8 cellular contexts compared by ENCODE assay signal in genomic region chr17:75785016-75785769, GRCh38. TPM values are rescaled to one million over a fixed set of nuclear protein-coding genes. Genes with fewer than 3 reads are reported as not detected.
DNase-seq lines count a peak whose midpoint lies in the region; ATAC-seq and TF ChIP-seq lines count a peak whose summit lies in the region.

No MANE protein-coding gene starts in this region.

- peak overlapping the region; percentile 94 to 100 (median 99) for H3K27ac ChIP-seq in heart left ventricle
- H3K27ac ChIP-seq in upper lobe of right lung, result peak overlapping the region; percentile 96

- H3K27me3 Mint-ChIP-seq in activated naive CD8-positive, alpha-beta T cell treated with anti-CD3 and anti-CD28 coated beads, Interleukin-2, amount 10 ng/mL, durations not matched to agents 7 days and 5 days, result no peaks in the 10 kb centered on the region

- peaks cover 2 to 53% (median 35%) of the 10 kb centered on the region in 12 donors for H3K4me1 ChIP-seq in heart left ventricle
- peaks cover 29% of the 10 kb centered on the region for H3K4me1 ChIP-seq in upper lobe of right lung

- peak; percentile 93 for DNase-seq in Daoy (ENCODE audit: low read depth)
- peak; percentile 85 to 93 for DNase-seq in Kasumi-1 (lab: John Stamatoyannopoulos, UW)
- DNase-seq in activated naive CD8-positive, alpha-beta T cell treated with anti-CD3 and anti-CD28 coated beads, Interleukin-2, amount 10 ng/mL, durations not matched to agents 7 days and 5 days, result peak; percentile 93
- peak; percentile 92 to 95 (median 93) for DNase-seq in heart left ventricle
- DNase-seq in pons (ENCODE audit: low spot score), result peak; percentile 86
- DNase-seq in upper lobe of right lung, result peak; percentile 97

- H3K4me3 ChIP-seq in heart left ventricle (peak overlapping the region; percentile 45 to 89 (median 75)), upper lobe of right lung (peak overlapping the region; percentile 59)

- H3K27me3 ChIP-seq in heart left ventricle (no peaks in the 10 kb centered on the region), upper lobe of right lung (no peaks in the 10 kb centered on the region)

- H3K9me3 ChIP-seq in heart left ventricle (no peaks in the 10 kb centered on the region), upper lobe of right lung (no peaks in the 10 kb centered on the region)

- peak; percentile 70 for TF ChIP-seq POLR2A in Raji (IDR thresholded peaks at IDR 0.05; ENCODE audit: insufficient read depth, low read depth, low read length)
- peak in 1 of 2 donors; percentile 52 for TF ChIP-seq POLR2A in heart left ventricle (IDR thresholded peaks at IDR 0.05)

- peaks cover 4% of the 10 kb centered on the region for H3K36me3 Mint-ChIP-seq in activated naive CD8-positive, alpha-beta T cell treated with anti-CD3 and anti-CD28 coated beads, Interleukin-2, amount 10 ng/mL, durations not matched to agents 7 days and 5 days

- TF ChIP-seq CTCF in heart left ventricle (IDR thresholded peaks at IDR 0.05) (no peak), upper lobe of right lung (IDR thresholded peaks at IDR 0.05) (no peak)

- intact Hi-C loops in heart left ventricle (cut with DNase I) (loop anchor here in 4 of 10 donors (2.0 to 10.0 kb wide), 6 partner anchors 24 to 110 kb away; partner anchors contain the start of genes TRIM65 (in 1 of the 4) and WBP2 (in 1 of the 4)), upper lobe of right lung (cut with DNase I) (no loop called here)

- H3K27ac Mint-ChIP-seq in activated naive CD8-positive, alpha-beta T cell treated with anti-CD3 and anti-CD28 coated beads, Interleukin-2, amount 10 ng/mL, durations not matched to agents 7 days and 5 days, result peak overlapping the region; percentile 99

- H3K4me3 Mint-ChIP-seq in activated naive CD8-positive, alpha-beta T cell treated with anti-CD3 and anti-CD28 coated beads, Interleukin-2, amount 10 ng/mL, durations not matched to agents 7 days and 5 days, result peak overlapping the region; percentile 94

- H3K36me3 ChIP-seq in heart left ventricle (peaks cover 0 to 7% (median 0%) of the 10 kb centered on the region in 9 donors), upper lobe of right lung (no peaks in the 10 kb centered on the region)

- H3K9me3 Mint-ChIP-seq in activated naive CD8-positive, alpha-beta T cell treated with anti-CD3 and anti-CD28 coated beads, Interleukin-2, amount 10 ng/mL, durations not matched to agents 7 days and 5 days, result no peaks in the 10 kb centered on the region

- ATAC-seq in GM21723 (IDR thresholded peaks at IDR 0.05; ENCODE audit: unreplicated experiment), result peak; percentile 53
- peak; percentile 57 for ATAC-seq in activated naive CD8-positive, alpha-beta T cell treated with anti-CD3 and anti-CD28 coated beads, Interleukin-2, amount 10 ng/mL, durations not matched to agents 7 days and 5 days (ENCODE audit: low read depth)
- peak; percentile 80 to 95 (median 92) for ATAC-seq in heart left ventricle
- ATAC-seq in upper lobe of right lung, result peak; percentile 92

- POLR2A ChIA-PET in activated naive CD8-positive, alpha-beta T cell treated with anti-CD3 and anti-CD28 coated beads, Interleukin-2, amount 10 ng/mL, durations not matched to agents 7 days and 5 days (lab: Charles Lee), result interaction anchor here (0.6 to 5.9 kb wide), 16 partner anchors 10 to 494 kb away, joined by 3 to 65 read pairs (median 6); partner anchors contain the start of genes GALK1, RECQL5, SAP30BP and TRIM47

- 3 to 6% (median 4%) methylated on average over 12 to 42 of the region's 42 CpGs for WGBS in heart left ventricle, 4 donors

- peaks cover 31% of the 10 kb centered on the region for H3K4me1 Mint-ChIP-seq in activated naive CD8-positive, alpha-beta T cell treated with anti-CD3 and anti-CD28 coated beads, Interleukin-2, amount 10 ng/mL, durations not matched to agents 7 days and 5 days

RNA-seq across cellular contexts. Expression of gene UNK, which starts 0.6 kb away (rescaled TPM):
- 36.8 and 40.6 TPM in 2 replicates for total RNA-seq in Daoy (2014; rRNA removed; shearing (Covaris generic))
- 10 to 100 TPM; 37.4 to 39.8 TPM for total RNA-seq in activated naive CD8-positive, alpha-beta T cell treated with anti-CD3 and anti-CD28 coated beads, Interleukin-2, amount 10 ng/mL, durations not matched to agents 7 days and 5 days
- 10 to 100 TPM; 11.3 to 27.5 (median 16.3) TPM for total RNA-seq in heart left ventricle
- 10 to 100 TPM; 14.6 to 18.5 TPM for polyA plus RNA-seq in heart left ventricle
- total RNA-seq in upper lobe of right lung, result 27.1 TPM

RNA-seq across cellular contexts. Expression of gene GALK1, which starts 20.2 kb away (rescaled TPM):
- 14.3 and 29.9 TPM in 2 replicates for total RNA-seq in Daoy (2014; rRNA removed; shearing (Covaris generic))
- total RNA-seq in activated naive CD8-positive, alpha-beta T cell treated with anti-CD3 and anti-CD28 coated beads, Interleukin-2, amount 10 ng/mL, durations not matched to agents 7 days and 5 days, result 10 to 100 TPM; 50.4 to 53.0 TPM
- total RNA-seq in heart left ventricle (10 to 100 TPM in 8 of 9 donors, 1 to 10 TPM in 1; 9.6 to 30.6 (median 16.5) TPM), upper lobe of right lung (31.6 TPM)
- polyA plus RNA-seq in heart left ventricle, result 10 to 100 TPM; 25.5 to 31.2 TPM

RNA-seq across cellular contexts. Expression of gene UNC13D, which starts 59.0 kb away (rescaled TPM):
- 0.06 and 0.86 TPM in 2 replicates for total RNA-seq in Daoy (2014; rRNA removed; shearing (Covaris generic))
- 100 to 1,000 TPM; 221 to 222 TPM for total RNA-seq in activated naive CD8-positive, alpha-beta T cell treated with anti-CD3 and anti-CD28 coated beads, Interleukin-2, amount 10 ng/mL, durations not matched to agents 7 days and 5 days
- 10 to 100 TPM in 2 of 9 donors, 1 to 10 TPM in 7; 2.1 to 28.5 (median 6.0) TPM for total RNA-seq in heart left ventricle
- polyA plus RNA-seq in heart left ventricle, result 1 to 10 TPM; 4.5 to 5.8 TPM
- total RNA-seq in upper lobe of right lung, result 145 TPM

Comparison
In these comparisons a context has a peak if more than half of its experiments do, and no peak if none do; other contexts are left out.
1. Peak in every context shown above with its lines: DNase-seq, ATAC-seq, H3K4me3 ChIP-seq and H3K27ac ChIP-seq.